Comparison of ENCODE assay signal across 21 cellular contexts in the genomic region with DNA sequence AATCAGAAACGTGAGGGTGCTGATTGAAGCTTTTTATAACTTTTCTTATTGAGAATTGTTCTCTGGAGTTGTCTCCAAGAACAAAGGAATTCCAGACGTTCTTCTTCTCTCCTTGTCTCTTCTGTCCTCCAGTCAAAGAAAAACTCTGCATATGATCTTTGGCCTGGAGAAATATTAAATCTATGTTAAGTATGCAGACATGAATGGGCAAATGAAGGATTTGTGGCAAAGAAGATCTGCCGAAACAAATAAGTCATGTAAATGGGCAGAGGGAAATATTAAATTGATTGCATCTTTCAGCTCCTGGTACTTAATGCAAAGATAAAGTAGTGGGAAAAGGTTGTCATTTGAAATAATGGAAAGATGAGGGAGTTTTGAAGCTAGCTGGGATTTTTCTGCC.
"Had no signal": no experiment of that assay in that cellular context is flagged by ENCODE, and none has a peak within 500 bp of the region (broad histone marks: within the 10 kb centered on the region; RNA-seq: fewer than 3 reads in every experiment).

No MANE protein-coding gene starts in this region.

- H3K27me3 ChIP-seq: adrenal gland, body of pancreas, colonic mucosa, esophagus muscularis mucosa, left lung had no signal

- H3K27me3 Mint-ChIP-seq: activated CD8-positive, alpha-beta memory T cell treated with anti-CD3 and anti-CD28 coated beads, Interleukin-2, amount 10 ng/mL, durations not matched to agents 7 days and 5 days; activated naive CD4-positive, alpha-beta T cell treated with anti-CD3 and anti-CD28 coated beads, Interleukin-2, amount 10 ng/mL, durations not matched to agents 7 days and 5 days; natural killer cell treated with Interleukin-12 subunit alpha and Interleukin-12 subunit beta and Interleukin-15 and Interleukin-18, amount 100 ng/mL, for 72 hours; progenitor cell of endocrine pancreas; stimulated activated naive CD8-positive, alpha-beta T cell treated with anti-CD3 and anti-CD28 coated beads, Interleukin-15, Interleukin-2, amounts not matched to agents 100 ng/mL and 50 ng/mL, for 24 hours had no signal

- FAIRE-seq: kidney had no signal

- H3K4me3 ChIP-seq: adrenal gland, body of pancreas, colonic mucosa, esophagus muscularis mucosa, left lung had no signal

- H3K36me3 Mint-ChIP-seq: activated CD8-positive, alpha-beta memory T cell treated with anti-CD3 and anti-CD28 coated beads, Interleukin-2, amount 10 ng/mL, durations not matched to agents 7 days and 5 days; natural killer cell treated with Interleukin-12 subunit alpha and Interleukin-12 subunit beta and Interleukin-15 and Interleukin-18, amount 100 ng/mL, for 72 hours had no signal

- ATAC-seq: activated CD8-positive, alpha-beta memory T cell treated with anti-CD3 and anti-CD28 coated beads, Interleukin-2, amount 10 ng/mL, durations not matched to agents 7 days and 5 days; body of pancreas; left lung; natural killer cell treated with Interleukin-12 subunit alpha and Interleukin-12 subunit beta and Interleukin-15 and Interleukin-18, amount 100 ng/mL, for 72 hours; right cardiac atrium had no signal

- H3K9me3 Mint-ChIP-seq: activated naive CD4-positive, alpha-beta T cell treated with anti-CD3 and anti-CD28 coated beads, Interleukin-2, amount 10 ng/mL, durations not matched to agents 7 days and 5 days; activated T-helper 2 cell treated with anti-CD3 and anti-CD28 coated beads, Interferon-gamma antibody, Interleukin-2, Interleukin-4, amounts not matched to agents 10 μg/mL and 5 μg/mL and 100 μg/mL, durations not matched to agents 14 hours and 24 hours and 36 hours; memory B cell; natural killer cell treated with Interleukin-12 subunit alpha and Interleukin-12 subunit beta and Interleukin-15 and Interleukin-18, amount 100 ng/mL, for 72 hours; stimulated activated naive CD8-positive, alpha-beta T cell treated with anti-CD3 and anti-CD28 coated beads, Interleukin-15, Interleukin-2, amounts not matched to agents 100 ng/mL and 50 ng/mL, for 24 hours had no signal

- H3K27ac Mint-ChIP-seq: activated CD8-positive, alpha-beta memory T cell treated with anti-CD3 and anti-CD28 coated beads, Interleukin-2, amount 10 ng/mL, durations not matched to agents 7 days and 5 days; activated naive CD4-positive, alpha-beta T cell treated with anti-CD3 and anti-CD28 coated beads, Interleukin-2, amount 10 ng/mL, durations not matched to agents 7 days and 5 days; activated T-helper 2 cell treated with anti-CD3 and anti-CD28 coated beads, Interferon-gamma antibody, Interleukin-2, Interleukin-4, amounts not matched to agents 10 μg/mL and 5 μg/mL and 100 μg/mL, durations not matched to agents 14 hours and 24 hours and 36 hours; memory B cell; natural killer cell treated with Interleukin-12 subunit alpha and Interleukin-12 subunit beta and Interleukin-15 and Interleukin-18, amount 100 ng/mL, for 72 hours; stimulated activated naive CD8-positive, alpha-beta T cell treated with anti-CD3 and anti-CD28 coated beads, Interleukin-15, Interleukin-2, amounts not matched to agents 100 ng/mL and 50 ng/mL, for 24 hours had no signal

- H3K4me3 Mint-ChIP-seq: activated CD8-positive, alpha-beta memory T cell treated with anti-CD3 and anti-CD28 coated beads, Interleukin-2, amount 10 ng/mL, durations not matched to agents 7 days and 5 days; activated naive CD4-positive, alpha-beta T cell treated with anti-CD3 and anti-CD28 coated beads, Interleukin-2, amount 10 ng/mL, durations not matched to agents 7 days and 5 days; memory B cell; natural killer cell treated with Interleukin-12 subunit alpha and Interleukin-12 subunit beta and Interleukin-15 and Interleukin-18, amount 100 ng/mL, for 72 hours; stimulated activated naive CD8-positive, alpha-beta T cell treated with anti-CD3 and anti-CD28 coated beads, Interleukin-15, Interleukin-2, amounts not matched to agents 100 ng/mL and 50 ng/mL, for 24 hours had no signal

- H3K36me3 ChIP-seq: adrenal gland, colonic mucosa, esophagus muscularis mucosa, left lung had no signal

- DNase-seq: activated CD4-positive, alpha-beta T cell treated with anti-CD3 and anti-CD28 coated beads, Interleukin-2, amount 50 U/mL, for 4 hours; activated CD4-positive, CD25-positive, alpha-beta regulatory T cell treated with anti-CD3 and anti-CD28 coated beads, Interleukin-2, amount 50 U/mL, for 72 hours; activated CD8-positive, alpha-beta memory T cell treated with anti-CD3 and anti-CD28 coated beads, Interleukin-2, amount 10 ng/mL, durations not matched to agents 7 days and 5 days; activated naive CD4-positive, alpha-beta T cell treated with anti-CD3 and anti-CD28 coated beads, Interleukin-2, amount 10 ng/mL, durations not matched to agents 7 days and 5 days; activated T-cell treated with anti-CD3 and anti-CD28 coated beads, Interleukin-2, amount 50 U/mL, for 1 hour; adrenal gland; body of pancreas; caudate nucleus; colonic mucosa; hypothalamus; kidney; left lung; nucleus accumbens; right cardiac atrium; T-helper 9 cell had no signal

- H3K27ac ChIP-seq: adrenal gland, body of pancreas, esophagus muscularis mucosa, left lung had no signal

- H3K9me3 ChIP-seq: adrenal gland, body of pancreas, colonic mucosa, esophagus muscularis mucosa, left lung had no signal
